1 cellular context compared by ENCODE assay signal in the genomic region with DNA sequence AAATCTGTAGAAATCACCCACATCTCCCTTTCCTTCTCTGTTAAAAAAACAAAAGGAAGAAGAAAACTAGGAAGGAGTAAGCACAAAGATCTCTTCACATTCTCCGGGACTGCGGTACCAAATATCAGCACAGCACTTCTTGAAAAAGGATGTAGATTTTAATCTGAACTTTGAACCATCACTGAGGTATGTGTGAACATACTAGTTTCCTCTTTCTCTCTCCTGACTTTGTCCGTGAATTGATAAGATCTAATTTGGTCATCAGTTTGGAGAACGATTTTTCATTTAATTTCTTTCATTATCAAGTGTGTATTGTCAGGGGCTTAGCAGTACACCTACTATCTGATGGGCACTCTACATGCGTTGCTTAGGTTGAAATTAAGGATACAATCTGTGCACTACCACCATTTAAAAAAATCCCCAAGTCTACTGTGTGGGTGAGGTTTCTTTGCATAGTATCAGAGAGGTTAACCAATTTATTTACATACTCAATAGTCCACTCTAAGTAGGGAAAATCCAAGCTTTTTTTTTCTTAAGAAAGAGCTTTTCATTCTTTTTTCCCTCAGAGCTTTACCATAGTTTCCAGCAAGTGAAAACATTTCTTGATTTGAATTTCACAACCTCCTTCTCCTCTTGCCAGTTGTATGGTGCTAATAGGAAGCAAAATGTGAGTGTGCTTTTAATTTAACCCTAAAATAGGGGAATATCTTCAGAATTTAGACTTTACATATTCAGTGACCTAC.
TF ChIP-seq lines count a peak whose summit lies in the region.

No MANE protein-coding gene starts in this region.

TF ChIP-seq in GM12878, 131 proteins besides CTCF, POLR2A, EP300 and RAD21 (continued from another document and continues in another):
- no peak for TF ChIP-seq HCFC1 (IDR thresholded peaks at IDR 0.05; ENCODE audit: low read length)
- 0 out of 2 replicates have a peak, but pooled peaks have one; percentile 41 for TF ChIP-seq CBFB (IDR thresholded peaks at IDR 0.05; ENCODE audit: low read depth)
- no peak for TF ChIP-seq SMARCA5 (IDR thresholded peaks at IDR 0.05)
- TF ChIP-seq POU2F2 (IDR thresholded peaks at IDR 0.05; ENCODE audit: borderline replicate concordance, low read depth, low read length): peak; percentile 89
- TF ChIP-seq HDGF (IDR thresholded peaks at IDR 0.05): no peak
- TF ChIP-seq, protein P1, sequence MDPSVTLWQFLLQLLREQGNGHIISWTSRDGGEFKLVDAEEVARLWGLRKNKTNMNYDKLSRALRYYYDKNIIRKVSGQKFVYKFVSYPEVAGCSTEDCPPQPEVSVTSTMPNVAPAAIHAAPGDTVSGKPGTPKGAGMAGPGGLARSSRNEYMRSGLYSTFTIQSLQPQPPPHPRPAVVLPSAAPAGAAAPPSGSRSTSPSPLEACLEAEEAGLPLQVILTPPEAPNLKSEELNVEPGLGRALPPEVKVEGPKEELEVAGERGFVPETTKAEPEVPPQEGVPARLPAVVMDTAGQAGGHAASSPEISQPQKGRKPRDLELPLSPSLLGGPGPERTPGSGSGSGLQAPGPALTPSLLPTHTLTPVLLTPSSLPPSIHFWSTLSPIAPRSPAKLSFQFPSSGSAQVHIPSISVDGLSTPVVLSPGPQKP (IDR thresholded peaks at IDR 0.05; ENCODE audit: low read depth, low read length): no peak
- no peak for TF ChIP-seq YY1 (IDR thresholded peaks at IDR 0.05; ENCODE audit: low read depth, low read length)
- TF ChIP-seq, protein P2, sequence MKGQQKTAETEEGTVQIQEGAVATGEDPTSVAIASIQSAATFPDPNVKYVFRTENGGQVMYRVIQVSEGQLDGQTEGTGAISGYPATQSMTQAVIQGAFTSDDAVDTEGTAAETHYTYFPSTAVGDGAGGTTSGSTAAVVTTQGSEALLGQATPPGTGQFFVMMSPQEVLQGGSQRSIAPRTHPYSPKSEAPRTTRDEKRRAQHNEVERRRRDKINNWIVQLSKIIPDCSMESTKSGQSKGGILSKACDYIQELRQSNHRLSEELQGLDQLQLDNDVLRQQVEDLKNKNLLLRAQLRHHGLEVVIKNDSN (IDR thresholded peaks at IDR 0.05; ENCODE audit: borderline replicate concordance, extremely low read length, insufficient read depth, low read depth, low read length): no peak
- TF ChIP-seq ATF7 (IDR thresholded peaks at IDR 0.05; ENCODE audit: low read depth): peak; percentile 89
- TF ChIP-seq MTA2 (IDR thresholded peaks at IDR 0.05; ENCODE audit: low read depth): peak; percentile 88
- TF ChIP-seq, protein P3, sequence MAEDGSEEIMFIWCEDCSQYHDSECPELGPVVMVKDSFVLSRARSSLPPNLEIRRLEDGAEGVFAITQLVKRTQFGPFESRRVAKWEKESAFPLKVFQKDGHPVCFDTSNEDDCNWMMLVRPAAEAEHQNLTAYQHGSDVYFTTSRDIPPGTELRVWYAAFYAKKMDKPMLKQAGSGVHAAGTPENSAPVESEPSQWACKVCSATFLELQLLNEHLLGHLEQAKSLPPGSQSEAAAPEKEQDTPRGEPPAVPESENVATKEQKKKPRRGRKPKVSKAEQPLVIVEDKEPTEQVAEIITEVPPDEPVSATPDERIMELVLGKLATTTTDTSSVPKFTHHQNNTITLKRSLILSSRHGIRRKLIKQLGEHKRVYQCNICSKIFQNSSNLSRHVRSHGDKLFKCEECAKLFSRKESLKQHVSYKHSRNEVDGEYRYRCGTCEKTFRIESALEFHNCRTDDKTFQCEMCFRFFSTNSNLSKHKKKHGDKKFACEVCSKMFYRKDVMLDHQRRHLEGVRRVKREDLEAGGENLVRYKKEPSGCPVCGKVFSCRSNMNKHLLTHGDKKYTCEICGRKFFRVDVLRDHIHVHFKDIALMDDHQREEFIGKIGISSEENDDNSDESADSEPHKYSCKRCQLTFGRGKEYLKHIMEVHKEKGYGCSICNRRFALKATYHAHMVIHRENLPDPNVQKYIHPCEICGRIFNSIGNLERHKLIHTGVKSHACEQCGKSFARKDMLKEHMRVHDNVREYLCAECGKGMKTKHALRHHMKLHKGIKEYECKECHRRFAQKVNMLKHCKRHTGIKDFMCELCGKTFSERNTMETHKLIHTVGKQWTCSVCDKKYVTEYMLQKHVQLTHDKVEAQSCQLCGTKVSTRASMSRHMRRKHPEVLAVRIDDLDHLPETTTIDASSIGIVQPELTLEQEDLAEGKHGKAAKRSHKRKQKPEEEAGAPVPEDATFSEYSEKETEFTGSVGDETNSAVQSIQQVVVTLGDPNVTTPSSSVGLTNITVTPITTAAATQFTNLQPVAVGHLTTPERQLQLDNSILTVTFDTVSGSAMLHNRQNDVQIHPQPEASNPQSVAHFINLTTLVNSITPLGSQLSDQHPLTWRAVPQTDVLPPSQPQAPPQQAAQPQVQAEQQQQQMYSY (CRISPR knock-in tag; IDR thresholded peaks at IDR 0.05): no peak
- no peak for TF ChIP-seq MYB (IDR thresholded peaks at IDR 0.05; ENCODE audit: borderline replicate concordance, low read depth, low read length)
- TF ChIP-seq PAX5 (IDR thresholded peaks at IDR 0.05; ENCODE audit: borderline replicate concordance, low read depth, low read length): 0 out of 2 replicates have a peak, but pooled peaks have one; percentile 26
- peak; percentile 56; the same call in 1 of the 2 replicates for TF ChIP-seq MXI1 (IDR thresholded peaks at IDR 0.05; ENCODE audit: low read depth, low read length)
- no peak for TF ChIP-seq PML (IDR thresholded peaks at IDR 0.05; ENCODE audit: low read length)
- TF ChIP-seq, protein P4, sequence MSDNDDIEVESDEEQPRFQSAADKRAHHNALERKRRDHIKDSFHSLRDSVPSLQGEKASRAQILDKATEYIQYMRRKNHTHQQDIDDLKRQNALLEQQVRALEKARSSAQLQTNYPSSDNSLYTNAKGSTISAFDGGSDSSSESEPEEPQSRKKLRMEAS (IDR thresholded peaks at IDR 0.05; ENCODE audit: low read depth, low read length): no peak
- no peak for TF ChIP-seq ESRRA (IDR thresholded peaks at IDR 0.05; ENCODE audit: low read length)
- no peak for TF ChIP-seq LARP7 (IDR thresholded peaks at IDR 0.05)
- peak; percentile 96 for TF ChIP-seq ZNF217 (IDR thresholded peaks at IDR 0.05)
- TF ChIP-seq IRF4 (IDR thresholded peaks at IDR 0.05; ENCODE audit: low read depth, low read length): no peak
- TF ChIP-seq, protein P5, sequence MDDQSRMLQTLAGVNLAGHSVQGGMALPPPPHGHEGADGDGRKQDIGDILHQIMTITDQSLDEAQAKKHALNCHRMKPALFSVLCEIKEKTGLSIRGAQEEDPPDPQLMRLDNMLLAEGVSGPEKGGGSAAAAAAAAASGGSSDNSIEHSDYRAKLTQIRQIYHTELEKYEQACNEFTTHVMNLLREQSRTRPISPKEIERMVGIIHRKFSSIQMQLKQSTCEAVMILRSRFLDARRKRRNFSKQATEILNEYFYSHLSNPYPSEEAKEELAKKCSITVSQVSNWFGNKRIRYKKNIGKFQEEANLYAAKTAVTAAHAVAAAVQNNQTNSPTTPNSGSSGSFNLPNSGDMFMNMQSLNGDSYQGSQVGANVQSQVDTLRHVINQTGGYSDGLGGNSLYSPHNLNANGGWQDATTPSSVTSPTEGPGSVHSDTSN (IDR thresholded peaks at IDR 0.05; ENCODE audit: insufficient replicate concordance, low read depth, low read length): no peak
- no peak for TF ChIP-seq CBX3 (IDR thresholded peaks at IDR 0.05; ENCODE audit: borderline replicate concordance, low read depth)
- TF ChIP-seq IKZF1 (conservative IDR thresholded peaks at IDR 0.05): peak; percentile 81
- TF ChIP-seq, protein P6, sequence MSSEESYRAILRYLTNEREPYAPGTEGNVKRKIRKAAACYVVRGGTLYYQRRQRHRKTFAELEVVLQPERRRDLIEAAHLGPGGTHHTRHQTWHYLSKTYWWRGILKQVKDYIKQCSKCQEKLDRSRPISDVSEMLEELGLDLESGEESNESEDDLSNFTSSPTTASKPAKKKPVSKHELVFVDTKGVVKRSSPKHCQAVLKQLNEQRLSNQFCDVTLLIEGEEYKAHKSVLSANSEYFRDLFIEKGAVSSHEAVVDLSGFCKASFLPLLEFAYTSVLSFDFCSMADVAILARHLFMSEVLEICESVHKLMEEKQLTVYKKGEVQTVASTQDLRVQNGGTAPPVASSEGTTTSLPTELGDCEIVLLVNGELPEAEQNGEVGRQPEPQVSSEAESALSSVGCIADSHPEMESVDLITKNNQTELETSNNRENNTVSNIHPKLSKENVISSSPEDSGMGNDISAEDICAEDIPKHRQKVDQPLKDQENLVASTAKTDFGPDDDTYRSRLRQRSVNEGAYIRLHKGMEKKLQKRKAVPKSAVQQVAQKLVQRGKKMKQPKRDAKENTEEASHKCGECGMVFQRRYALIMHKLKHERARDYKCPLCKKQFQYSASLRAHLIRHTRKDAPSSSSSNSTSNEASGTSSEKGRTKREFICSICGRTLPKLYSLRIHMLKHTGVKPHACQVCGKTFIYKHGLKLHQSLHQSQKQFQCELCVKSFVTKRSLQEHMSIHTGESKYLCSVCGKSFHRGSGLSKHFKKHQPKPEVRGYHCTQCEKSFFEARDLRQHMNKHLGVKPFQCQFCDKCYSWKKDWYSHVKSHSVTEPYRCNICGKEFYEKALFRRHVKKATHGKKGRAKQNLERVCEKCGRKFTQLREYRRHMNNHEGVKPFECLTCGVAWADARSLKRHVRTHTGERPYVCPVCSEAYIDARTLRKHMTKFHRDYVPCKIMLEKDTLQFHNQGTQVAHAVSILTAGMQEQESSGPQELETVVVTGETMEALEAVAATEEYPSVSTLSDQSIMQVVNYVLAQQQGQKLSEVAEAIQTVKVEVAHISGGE (CRISPR knock-in tag; IDR thresholded peaks at IDR 0.05): no peak
- TF ChIP-seq CEBPB (IDR thresholded peaks at IDR 0.05; ENCODE audit: borderline replicate concordance in 1 of 2, low read depth in 2 of 2, low read length in 2 of 2): no peak
- no peak for TF ChIP-seq FOXM1 (IDR thresholded peaks at IDR 0.05; ENCODE audit: low read depth, low read length)
- TF ChIP-seq, protein P7, sequence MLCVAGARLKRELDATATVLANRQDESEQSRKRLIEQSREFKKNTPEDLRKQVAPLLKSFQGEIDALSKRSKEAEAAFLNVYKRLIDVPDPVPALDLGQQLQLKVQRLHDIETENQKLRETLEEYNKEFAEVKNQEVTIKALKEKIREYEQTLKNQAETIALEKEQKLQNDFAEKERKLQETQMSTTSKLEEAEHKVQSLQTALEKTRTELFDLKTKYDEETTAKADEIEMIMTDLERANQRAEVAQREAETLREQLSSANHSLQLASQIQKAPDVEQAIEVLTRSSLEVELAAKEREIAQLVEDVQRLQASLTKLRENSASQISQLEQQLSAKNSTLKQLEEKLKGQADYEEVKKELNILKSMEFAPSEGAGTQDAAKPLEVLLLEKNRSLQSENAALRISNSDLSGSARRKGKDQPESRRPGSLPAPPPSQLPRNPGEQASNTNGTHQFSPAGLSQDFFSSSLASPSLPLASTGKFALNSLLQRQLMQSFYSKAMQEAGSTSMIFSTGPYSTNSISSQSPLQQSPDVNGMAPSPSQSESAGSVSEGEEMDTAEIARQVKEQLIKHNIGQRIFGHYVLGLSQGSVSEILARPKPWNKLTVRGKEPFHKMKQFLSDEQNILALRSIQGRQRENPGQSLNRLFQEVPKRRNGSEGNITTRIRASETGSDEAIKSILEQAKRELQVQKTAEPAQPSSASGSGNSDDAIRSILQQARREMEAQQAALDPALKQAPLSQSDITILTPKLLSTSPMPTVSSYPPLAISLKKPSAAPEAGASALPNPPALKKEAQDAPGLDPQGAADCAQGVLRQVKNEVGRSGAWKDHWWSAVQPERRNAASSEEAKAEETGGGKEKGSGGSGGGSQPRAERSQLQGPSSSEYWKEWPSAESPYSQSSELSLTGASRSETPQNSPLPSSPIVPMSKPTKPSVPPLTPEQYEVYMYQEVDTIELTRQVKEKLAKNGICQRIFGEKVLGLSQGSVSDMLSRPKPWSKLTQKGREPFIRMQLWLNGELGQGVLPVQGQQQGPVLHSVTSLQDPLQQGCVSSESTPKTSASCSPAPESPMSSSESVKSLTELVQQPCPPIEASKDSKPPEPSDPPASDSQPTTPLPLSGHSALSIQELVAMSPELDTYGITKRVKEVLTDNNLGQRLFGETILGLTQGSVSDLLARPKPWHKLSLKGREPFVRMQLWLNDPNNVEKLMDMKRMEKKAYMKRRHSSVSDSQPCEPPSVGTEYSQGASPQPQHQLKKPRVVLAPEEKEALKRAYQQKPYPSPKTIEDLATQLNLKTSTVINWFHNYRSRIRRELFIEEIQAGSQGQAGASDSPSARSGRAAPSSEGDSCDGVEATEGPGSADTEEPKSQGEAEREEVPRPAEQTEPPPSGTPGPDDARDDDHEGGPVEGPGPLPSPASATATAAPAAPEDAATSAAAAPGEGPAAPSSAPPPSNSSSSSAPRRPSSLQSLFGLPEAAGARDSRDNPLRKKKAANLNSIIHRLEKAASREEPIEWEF (IDR thresholded peaks at IDR 0.05; ENCODE audit: insufficient replicate concordance, low read depth, low read length): peak; percentile 46
- TF ChIP-seq BMI1 (IDR thresholded peaks at IDR 0.05; ENCODE audit: borderline replicate concordance): peak; percentile 68
- TF ChIP-seq KAT2A (conservative IDR thresholded peaks at IDR 0.05; ENCODE audit: control insufficient read depth, low read depth, low read length): no peak
- TF ChIP-seq BHLHE40 (IDR thresholded peaks at IDR 0.05; ENCODE audit: borderline replicate concordance in 1 of 2, low read depth in 2 of 2, low read length in 1 of 2): peak; percentile 20 to 36; a peak in 2 of 4 replicates
- peak; percentile 96 for TF ChIP-seq DPF2 (IDR thresholded peaks at IDR 0.05)
- TF ChIP-seq JUND (IDR thresholded peaks at IDR 0.05; ENCODE audit: low read depth, low read length): no peak
- TF ChIP-seq ZZZ3 (IDR thresholded peaks at IDR 0.05; ENCODE audit: control insufficient read depth, insufficient read length, low read depth): no peak
- peak; percentile 76 for TF ChIP-seq RUNX3 (IDR thresholded peaks at IDR 0.05; ENCODE audit: low read length)
- no peak for TF ChIP-seq RCOR1 (conservative IDR thresholded peaks at IDR 0.05; ENCODE audit: low read depth, low read length)
- TF ChIP-seq STAT3 (IDR thresholded peaks at IDR 0.05; ENCODE audit: low read depth, low read length): 0 out of 2 replicates have a peak, but pooled peaks have one; percentile 12
- TF ChIP-seq GATAD2B (conservative IDR thresholded peaks at IDR 0.05; ENCODE audit: low read depth): peak; percentile 75
- TF ChIP-seq NR2F1 (conservative IDR thresholded peaks at IDR 0.05): peak; percentile 94
- no peak for TF ChIP-seq ZNF24 (IDR thresholded peaks at IDR 0.05)
- TF ChIP-seq, protein P8, sequence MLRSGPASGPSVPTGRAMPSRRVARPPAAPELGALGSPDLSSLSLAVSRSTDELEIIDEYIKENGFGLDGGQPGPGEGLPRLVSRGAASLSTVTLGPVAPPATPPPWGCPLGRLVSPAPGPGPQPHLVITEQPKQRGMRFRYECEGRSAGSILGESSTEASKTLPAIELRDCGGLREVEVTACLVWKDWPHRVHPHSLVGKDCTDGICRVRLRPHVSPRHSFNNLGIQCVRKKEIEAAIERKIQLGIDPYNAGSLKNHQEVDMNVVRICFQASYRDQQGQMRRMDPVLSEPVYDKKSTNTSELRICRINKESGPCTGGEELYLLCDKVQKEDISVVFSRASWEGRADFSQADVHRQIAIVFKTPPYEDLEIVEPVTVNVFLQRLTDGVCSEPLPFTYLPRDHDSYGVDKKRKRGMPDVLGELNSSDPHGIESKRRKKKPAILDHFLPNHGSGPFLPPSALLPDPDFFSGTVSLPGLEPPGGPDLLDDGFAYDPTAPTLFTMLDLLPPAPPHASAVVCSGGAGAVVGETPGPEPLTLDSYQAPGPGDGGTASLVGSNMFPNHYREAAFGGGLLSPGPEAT (IDR thresholded peaks at IDR 0.05; ENCODE audit: low read depth): peak; percentile 89
- peak; percentile 73 for TF ChIP-seq ZNF384 (IDR thresholded peaks at IDR 0.05; ENCODE audit: borderline replicate concordance, low read depth, low read length)
- TF ChIP-seq SREBF1 (IDR thresholded peaks at IDR 0.05; ENCODE audit: low read length): peak; percentile 68
- TF ChIP-seq IKZF2 (IDR thresholded peaks at IDR 0.05): peak; percentile 69 to 84; a peak in 3 of 4 replicates
- TF ChIP-seq NBN (IDR thresholded peaks at IDR 0.05): 0 out of 2 replicates have a peak, but pooled peaks have one; percentile 48
- no peak for TF ChIP-seq SUPT20H (IDR thresholded peaks at IDR 0.05; ENCODE audit: borderline replicate concordance, control insufficient read depth, low read depth, low read length)
- peak; percentile 74 for TF ChIP-seq NR2C1 (IDR thresholded peaks at IDR 0.05)
